In genomic region chrX:107429090-107429489, GRCh38 we compare ENCODE assay signal across 10 cellular contexts. TPM values are rescaled to one million over a fixed set of nuclear protein-coding genes. Genes with fewer than 3 reads are reported as not detected.
DNase-seq lines count a peak whose midpoint lies in the region; ATAC-seq and TF ChIP-seq lines count a peak whose summit lies in the region.
"Had no signal": no experiment of that assay in that cellular context is flagged by ENCODE, and none has a peak within 500 bp of the region (broad histone marks: within the 10 kb centered on the region; RNA-seq: fewer than 3 reads in every experiment).

No MANE protein-coding gene starts in this region.

- DNase-seq in NCI-H82 (lab: John Stamatoyannopoulos, UW), result peak; percentile 64
- no peak for DNase-seq in NCI-H82 treated with DMSO at 0.1 percent for 48 hours (lab: John Stamatoyannopoulos, UW; ENCODE audit: unreplicated experiment)
- DNase-seq in NCI-H2081 (lab: John Stamatoyannopoulos, UW), result peak; percentile 44 to 68
- DNase-seq in mammary epithelial cell, result no peak
- no peak for DNase-seq in retinal pigment epithelial cell (ENCODE audit: low read depth)
- DNase-seq in ovary, result no peak
- DNase-seq in NCI-H226, result no peak

- dilution Hi-C loops in mammary epithelial cell (cut with HindIII; ENCODE audit: low sequenced_read_pairs), result no loop called here

- H3K9ac ChIP-seq in mammary epithelial cell (ENCODE audit: insufficient read depth, low read length), result no peak overlapping the region

- no peak overlapping the region for H2AFZ ChIP-seq in mammary epithelial cell (ENCODE audit: low read depth, low read length)

- TF ChIP-seq POLR2A in ovary (IDR thresholded peaks at IDR 0.05), result no peak

- BruUV-seq in mammary epithelial cell (replicated peaks; lab: Mats Ljungman, UMichigan), result no TSS peak

- in situ Hi-C loops in mammary epithelial cell (cut with MboI; ENCODE audit: low sequenced_read_pairs in 2 of 2), result no loop called here

- no peak for ATAC-seq in HG02970 (IDR thresholded peaks at IDR 0.05; ENCODE audit: low FRiP score, unreplicated experiment)

- TF ChIP-seq EP300 in ovary (IDR thresholded peaks at IDR 0.05), result no peak

- no peak overlapping the region for H3K4me2 ChIP-seq in mammary epithelial cell (ENCODE audit: insufficient read depth, low read depth, low read length)

- H3K36me3 ChIP-seq in mammary epithelial cell (ENCODE audit: insufficient read depth, low read length) (no peaks in the 10 kb centered on the region), ovary (no peaks in the 10 kb centered on the region)
- H3K36me3 ChIP-seq: SJSA1 had no signal

- H3K4me3 ChIP-seq in mammary epithelial cell (replicated peaks in 1 of 3; ENCODE audit: insufficient read depth in 1 of 3, low read depth in 2 of 3, low read length in 3 of 3), result no peak overlapping the region
- no peak overlapping the region for H3K4me3 ChIP-seq in retinal pigment epithelial cell (ENCODE audit: low read length)
- no peak overlapping the region for H3K4me3 ChIP-seq in ovary
- H3K4me3 ChIP-seq: SJSA1 had no signal

- 45% methylated on average over 5 of the region's 6 CpGs for WGBS in mammary epithelial cell (ENCODE audit: low coverage, missing lambda C conversion rate)
- WGBS in ovary, 3 donors, result 48 to 59% (median 49%) methylated on average over 6 of the region's 6 CpGs

- H3K27ac ChIP-seq in mammary epithelial cell (ENCODE audit: insufficient read depth, low read depth, low read length), result no peak overlapping the region
- no peak overlapping the region for H3K27ac ChIP-seq in ovary
- H3K27ac ChIP-seq: SJSA1 had no signal

- intact Hi-C loops in mammary epithelial cell (cut with micrococcal nuclease) (loop anchor here (1.0 kb wide), 1 partner anchor 404 kb away; no protein-coding TSS in a partner anchor), ovary (cut with DNase I) (no loop called here)

- H3K4me1 ChIP-seq in mammary epithelial cell (ENCODE audit: insufficient read depth, low read length) (no peaks in the 10 kb centered on the region), ovary (ENCODE audit: insufficient read depth) (no peaks in the 10 kb centered on the region)
- H3K4me1 ChIP-seq: SJSA1 had no signal

- H3K9me3 ChIP-seq in mammary epithelial cell (replicated peaks; ENCODE audit: insufficient read depth, low read length) (no peaks in the 10 kb centered on the region), ovary (no peaks in the 10 kb centered on the region)
- H3K9me3 ChIP-seq: SJSA1 had no signal

- no peaks in the 10 kb centered on the region for H4K20me1 ChIP-seq in mammary epithelial cell (ENCODE audit: insufficient read depth, low read length)

- CTCF ChIA-PET in mammary epithelial cell (lab: Charles Lee; ENCODE audit: low non-redundant PET), result no interaction called here

- TF ChIP-seq CTCF in mammary epithelial cell (conservative IDR thresholded peaks at IDR 0.05 in 1 of 2, IDR thresholded peaks at IDR 0.05 in 1 of 2; ENCODE audit: extremely low read depth in 1 of 2, insufficient read depth in 1 of 2, low read depth in 1 of 2, low read length in 2 of 2) (peak; percentile 40 to 58), retinal pigment epithelial cell (conservative IDR thresholded peaks at IDR 0.05; ENCODE audit: low read depth, low read length) (peak; percentile 32), ovary (IDR thresholded peaks at IDR 0.05) (no peak)

- H3K79me2 ChIP-seq in mammary epithelial cell (ENCODE audit: insufficient read depth, low read length), result no peaks in the 10 kb centered on the region

- H3K27me3 ChIP-seq in mammary epithelial cell (ENCODE audit: insufficient read depth, low read length), result no peaks in the 10 kb centered on the region
- H3K27me3 ChIP-seq in ovary, result no peaks in the 10 kb centered on the region
- H3K27me3 ChIP-seq: SJSA1 had no signal

RNA-seq across cellular contexts. Expression of gene FRMPD3, which starts 20.4 kb away (rescaled TPM):
- total RNA-seq in mammary epithelial cell (under 1 TPM in 1 of 2 donors, not detected in 1; under 0.01 TPM), ovary (1 to 10 TPM in 4 of 7 donors, under 1 TPM in 3; 0.70 to 8.2 (median 4.1) TPM)
- polyA plus RNA-seq in mammary epithelial cell (0.01 TPM), ovary (1 to 10 TPM; 1.3 to 1.8 TPM)
- not detected for polyA minus RNA-seq in mammary epithelial cell
- total RNA-seq: glomerular endothelial cell, SJSA1 had no signal

Comparison
In these comparisons a context has a peak if more than half of its experiments do, and no peak if none do; other contexts are left out.
1. DNase-seq: peak in NCI-H82 (single experiment) and NCI-H2081 (2 of 2); none in NCI-H82 treated with DMSO at 0.1 percent for 48 hours (single experiment), mammary epithelial cell (single experiment), retinal pigment epithelial cell (single experiment), ovary (0 of 5) and NCI-H226 (single experiment).
2. CTCF ChIP-seq: peak in mammary epithelial cell (2 of 2) and retinal pigment epithelial cell (single experiment); none in ovary (0 of 3).